16 cellular contexts compared by ENCODE assay signal in genomic region chr1:228294717-228295116, GRCh38.
"Had no signal": no experiment of that assay in that cellular context is flagged by ENCODE, and none has a peak within 500 bp of the region (broad histone marks: within the 10 kb centered on the region; RNA-seq: fewer than 3 reads in every experiment).

No MANE protein-coding gene starts in this region.

- H3K9me3 ChIP-seq: neutrophil had no signal

- DNase-seq: central memory CD4-positive, alpha-beta T cell; cortex of kidney; effector memory CD8-positive, alpha-beta T cell; erythroblast; foreskin keratinocyte; head of caudate nucleus; hippocampal formation; mesendoderm; naive thymus-derived CD4-positive, alpha-beta T cell; small intestine; stimulated activated CD4-positive, alpha-beta T cell treated with anti-CD3 and anti-CD28 coated beads, Interleukin-2, amount 100 ng/mL, for 48 hours; stimulated activated naive CD4-positive, alpha-beta T cell treated with Interleukin-2 at 50 U/mL for 16 hours; trophoblast cell had no signal

- H3K27ac ChIP-seq: foreskin keratinocyte, neutrophil had no signal

- H3K27me3 Mint-ChIP-seq: effector memory CD8-positive, alpha-beta T cell; naive thymus-derived CD4-positive, alpha-beta T cell had no signal

- H3K4me3 Mint-ChIP-seq: effector memory CD8-positive, alpha-beta T cell; naive thymus-derived CD4-positive, alpha-beta T cell had no signal

- H3K36me3 ChIP-seq: neutrophil had no signal

- H3K27me3 ChIP-seq: foreskin keratinocyte, neutrophil had no signal

- H3K4me1 ChIP-seq: foreskin keratinocyte had no signal

- ATAC-seq: effector memory CD8-positive, alpha-beta T cell; foreskin keratinocyte; naive thymus-derived CD4-positive, alpha-beta T cell; right cardiac atrium had no signal

- H3K4me3 ChIP-seq: lung had no signal
